In the genomic region with DNA sequence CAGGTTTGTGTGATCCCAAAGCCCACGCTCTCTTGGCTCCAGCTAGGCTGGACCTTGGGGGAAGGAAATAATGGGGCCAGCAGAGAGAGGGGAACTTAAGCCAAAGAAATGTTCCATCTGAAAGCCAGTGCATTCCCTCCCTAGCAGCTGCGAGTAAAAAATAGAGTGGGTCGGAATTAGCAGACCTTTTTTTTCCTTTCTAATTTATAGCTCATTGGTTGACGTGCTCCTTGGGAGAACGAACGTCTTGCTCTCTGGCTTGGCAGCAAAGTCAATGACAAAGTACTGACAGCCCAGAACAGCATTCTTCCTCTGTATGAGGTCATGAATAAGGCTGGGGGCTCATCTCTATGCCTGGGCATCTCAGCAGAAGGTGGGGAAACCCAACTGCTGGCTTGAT, we compare ENCODE assay signal across 13 cellular contexts.
DNase-seq lines count a peak whose midpoint lies in the region; ATAC-seq and TF ChIP-seq lines count a peak whose summit lies in the region.
"Had no signal": no experiment of that assay in that cellular context is flagged by ENCODE, and none has a peak within 500 bp of the region (broad histone marks: within the 10 kb centered on the region; RNA-seq: fewer than 3 reads in every experiment).

No MANE protein-coding gene starts in this region.

- no peak overlapping the region for H2AFZ ChIP-seq in PC-9

- H3K9me2 ChIP-seq in PC-9 (ENCODE audit: insufficient read depth): no peaks in the 10 kb centered on the region

- peaks cover 53 to 55% of the 10 kb centered on the region in 2 donors for H3K4me1 ChIP-seq in gastrocnemius medialis
- no peaks in the 10 kb centered on the region for H3K4me1 ChIP-seq in lower lobe of right lung
- H3K4me1 ChIP-seq in PC-9 (replicated peaks; ENCODE audit: insufficient read depth): no peaks in the 10 kb centered on the region
- H3K4me1 ChIP-seq: Caco-2 had no signal

- intact Hi-C loops in gastrocnemius medialis (cut with DNase I; ENCODE audit: low total_unique reads): no loop called here
- intact Hi-C loops in lower lobe of right lung (cut with DNase I): no loop called here
- intact Hi-C loops in PC-9 (cut with micrococcal nuclease; ENCODE audit: unreplicated experiment): no loop called here

- ATAC-seq in gastrocnemius medialis (peak; percentile 77 to 86), lower lobe of right lung (no peak)
- ATAC-seq: HepG2 had no signal

- no peak overlapping the region for H3K4me3 ChIP-seq in gastrocnemius medialis
- no peak overlapping the region for H3K4me3 ChIP-seq in lower lobe of right lung
- H3K4me3 ChIP-seq in PC-9: no peak overlapping the region

- H3K9me3 ChIP-seq in gastrocnemius medialis (no peaks in the 10 kb centered on the region), lower lobe of right lung (no peaks in the 10 kb centered on the region), PC-9 (ENCODE audit: insufficient read depth, low read depth) (no peaks in the 10 kb centered on the region)
- H3K9me3 ChIP-seq: Caco-2 had no signal

- TF ChIP-seq POLR2A in gastrocnemius medialis (IDR thresholded peaks at IDR 0.05): no peak

- no peak for TF ChIP-seq CTCF in gastrocnemius medialis (IDR thresholded peaks at IDR 0.05 in 4 of 5, conservative IDR thresholded peaks at IDR 0.05 in 1 of 5)
- no peak for TF ChIP-seq CTCF in lower lobe of right lung (IDR thresholded peaks at IDR 0.05)
- no peak for TF ChIP-seq CTCF in PC-9 (conservative IDR thresholded peaks at IDR 0.05)

- H3K27ac ChIP-seq in gastrocnemius medialis (peak overlapping the region; percentile 14 to 69 (median 36)), temporal lobe (ENCODE audit: low read depth, low read length) (peak overlapping the region; percentile 22), lower lobe of right lung (no peak overlapping the region), PC-9 (no peak overlapping the region)
- H3K27ac ChIP-seq: C4-2B had no signal

- no TSS peak for BruUV-seq in PC-9 (replicated peaks; lab: Mats Ljungman, UMichigan)

- CTCF ChIA-PET in PC-9 (lab: Charles Lee): no interaction called here

- DNase-seq in NCI-H446 treated with DMSO at 0.1 percent for 48 hours (lab: John Stamatoyannopoulos, UW) (peak; percentile 58), gastrocnemius medialis (peak in 1 of 2 donors; percentile 14), lower lobe of right lung (no peak), PC-9 (no peak), T1000 (lab: John Stamatoyannopoulos, UW) (no peak)
- DNase-seq: ACHN; Caco-2; CD4-positive, alpha-beta T cell; GDM1; H9 had no signal

- H4K20me1 ChIP-seq in PC-9 (ENCODE audit: insufficient read depth): no peaks in the 10 kb centered on the region

- H3K4me2 ChIP-seq in PC-9: no peak overlapping the region

- H3K36me3 ChIP-seq in gastrocnemius medialis: no peaks in the 10 kb centered on the region
- H3K36me3 ChIP-seq in lower lobe of right lung: no peaks in the 10 kb centered on the region
- H3K36me3 ChIP-seq in PC-9 (ENCODE audit: low read depth): no peaks in the 10 kb centered on the region

- in situ Hi-C loops in gastrocnemius medialis (cut with MboI; ENCODE audit: low sequenced_read_pairs in 4 of 4): no loop called here

- H3K27me3 ChIP-seq in gastrocnemius medialis (no peaks in the 10 kb centered on the region), lower lobe of right lung (ENCODE audit: low read depth) (peaks cover 36% of the 10 kb centered on the region), PC-9 (ENCODE audit: insufficient read depth, low read depth) (peaks cover 85% of the 10 kb centered on the region)

- H3F3A ChIP-seq in PC-9 (ENCODE audit: insufficient read depth, low read depth): no peaks in the 10 kb centered on the region

- POLR2A ChIA-PET in PC-9 (lab: Charles Lee; ENCODE audit: unreplicated experiment): no interaction called here

- H3K79me2 ChIP-seq in PC-9 (ENCODE audit: low read depth): no peaks in the 10 kb centered on the region

Comparison
In these comparisons a context has a peak if more than half of its experiments do, and no peak if none do; other contexts are left out.
1. ATAC-seq: peak in gastrocnemius medialis (2 of 2); none in lower lobe of right lung (0 of 2).
2. H3K27ac ChIP-seq: peak in gastrocnemius medialis (4 of 4) and temporal lobe (single experiment); none in lower lobe of right lung (single experiment) and PC-9 (single experiment).